In the genomic region with DNA sequence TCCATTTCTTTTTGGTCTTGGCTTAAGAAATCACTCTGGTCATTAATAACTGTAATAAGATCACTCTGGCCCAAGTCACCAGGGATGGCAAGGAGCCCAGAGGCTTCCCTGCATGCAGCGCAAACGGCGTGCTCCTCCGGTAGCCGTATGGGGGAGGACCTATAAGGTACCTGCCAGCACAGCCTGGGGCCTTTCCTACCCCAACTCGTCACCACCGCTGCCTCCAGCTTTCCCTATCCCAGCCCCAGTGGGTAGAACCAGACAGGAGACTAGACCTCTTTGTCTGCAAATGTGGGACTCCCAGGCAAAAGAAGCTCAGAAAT, we compare ENCODE assay signal across 16 cellular contexts. TPM values are rescaled to one million over a fixed set of nuclear protein-coding genes. Genes with fewer than 3 reads are reported as not detected.
DNase-seq lines count a peak whose midpoint lies in the region; ATAC-seq and TF ChIP-seq lines count a peak whose summit lies in the region.
"Had no signal": no experiment of that assay in that cellular context is flagged by ENCODE, and none has a peak within 500 bp of the region (broad histone marks: within the 10 kb centered on the region; RNA-seq: fewer than 3 reads in every experiment).

No MANE protein-coding gene starts in this region.

- H3K9me3 ChIP-seq in iPS-15b (ENCODE audit: control insufficient read depth, insufficient read depth, low read length) (no peaks in the 10 kb centered on the region), OCI-LY7 (ENCODE audit: low read length) (no peaks in the 10 kb centered on the region)

- peaks cover 4% of the 10 kb centered on the region for H3K4me1 ChIP-seq in iPS-15b (ENCODE audit: control insufficient read depth, insufficient read depth, low read length)
- no peaks in the 10 kb centered on the region for H3K4me1 ChIP-seq in OCI-LY7 (ENCODE audit: insufficient read depth, low read length, poor library complexity, severe bottlenecking)

- DNase-seq in left ventricle myocardium superior, result peak; percentile 58
- no peak for DNase-seq in Right ventricle myocardium superior
- peak; percentile 17 for DNase-seq in ecto neural progenitor cell (ENCODE audit: low spot score)
- DNase-seq in OCI-LY7 (ENCODE audit: low spot score), result no peak
- no peak for DNase-seq in medulla oblongata (ENCODE audit: extremely low spot score)
- DNase-seq: HCEC 1CT, KG1, NCI-H1092, NCI-H1694, NCI-H2107, Peyer's patch had no signal

- POLR2A ChIA-PET in OCI-LY7 (lab: Charles Lee), result no interaction called here

- H3K27ac ChIP-seq in OCI-LY7 (ENCODE audit: low read depth, low read length, poor library complexity, severe bottlenecking), result no peak overlapping the region
- H3K27ac ChIP-seq: C4-2B, Peyer's patch had no signal

- no peaks in the 10 kb centered on the region for H3K9me2 ChIP-seq in OCI-LY7 (ENCODE audit: insufficient read depth, low read length)

- TF ChIP-seq CTCF in OCI-LY7 (conservative IDR thresholded peaks at IDR 0.05; ENCODE audit: low read length), result no peak

- no peak overlapping the region for H3K9ac ChIP-seq in iPS-15b (ENCODE audit: low read depth, low read length)

- no peaks in the 10 kb centered on the region for H3K36me3 ChIP-seq in iPS-15b (ENCODE audit: control insufficient read depth, insufficient read depth, low read length)
- H3K36me3 ChIP-seq in OCI-LY7 (ENCODE audit: insufficient read depth, low read length), result no peaks in the 10 kb centered on the region
- H3K36me3 ChIP-seq: Peyer's patch had no signal

- no peak overlapping the region for H2AFZ ChIP-seq in OCI-LY7 (ENCODE audit: low read length)

- H3K4me3 ChIP-seq in iPS-15b (ENCODE audit: low read depth, low read length) (peak overlapping the region; percentile 24), OCI-LY7 (ENCODE audit: low read depth, low read length, poor library complexity, severe bottlenecking) (no peak overlapping the region)
- H3K4me3 ChIP-seq: Peyer's patch had no signal

- H3K4me2 ChIP-seq in OCI-LY7 (ENCODE audit: low read length), result no peak overlapping the region

- ATAC-seq in left ventricle myocardium superior (no peak), Right ventricle myocardium superior (ENCODE audit: poor library complexity) (no peak), GM18867 (IDR thresholded peaks at IDR 0.05; ENCODE audit: unreplicated experiment) (no peak), HG02610 (IDR thresholded peaks at IDR 0.05; ENCODE audit: unreplicated experiment) (no peak)

- peaks cover 100% of the 10 kb centered on the region for H3K27me3 ChIP-seq in iPS-15b (ENCODE audit: control insufficient read depth, insufficient read depth, low read length)

- BruUV-seq in OCI-LY7 (replicated peaks; lab: Mats Ljungman, UMichigan), result no TSS peak

- H4K20me1 ChIP-seq in OCI-LY7 (ENCODE audit: insufficient read depth, low read length), result no peaks in the 10 kb centered on the region

- CTCF ChIA-PET in OCI-LY7 (lab: Charles Lee; ENCODE audit: unreplicated experiment), result no interaction called here

- intact Hi-C loops in left ventricle myocardium superior (cut with micrococcal nuclease), result loop anchor here (10.0 kb wide), 1 partner anchor 621 kb away; no protein-coding TSS in a partner anchor
- intact Hi-C loops in Right ventricle myocardium superior (cut with DNase I), result loop anchor here (10.0 kb wide), 1 partner anchor 621 kb away; no protein-coding TSS in a partner anchor
- intact Hi-C loops in OCI-LY7 (cut with micrococcal nuclease; ENCODE audit: unreplicated experiment), result loop anchor here (10.0 kb wide), 1 partner anchor 621 kb away; no protein-coding TSS in a partner anchor

- H3K79me2 ChIP-seq in OCI-LY7 (ENCODE audit: insufficient read depth, low read depth, low read length), result no peaks in the 10 kb centered on the region

RNA-seq across cellular contexts. Expression of gene HAND2, which starts 25.9 kb away (rescaled TPM):
- total RNA-seq in left ventricle myocardium superior, result 180 TPM
- total RNA-seq in Right ventricle myocardium superior, result 142 TPM
- not detected in 2 replicates for total RNA-seq in OCI-LY7 (2014; rRNA removed; shearing (Covaris generic))
- not detected in 2 replicates for total RNA-seq in OCI-LY7 (2022)
- total RNA-seq: MCF 10A had no signal

Comparison
In these comparisons a context has a peak if more than half of its experiments do, and no peak if none do; other contexts are left out.
1. DNase-seq: peak in left ventricle myocardium superior (single experiment) and ecto neural progenitor cell (single experiment); none in Right ventricle myocardium superior (single experiment), OCI-LY7 (single experiment) and medulla oblongata (single experiment).
2. RNA of gene HAND2, which starts 25.9 kb away (total RNA-seq): 180 TPM in left ventricle myocardium superior (single experiment) and 142 TPM in Right ventricle myocardium superior (single experiment); not detected in OCI-LY7; every median in the first group is over 100 times any median in the second.